19 cellular contexts compared by ENCODE assay signal in genomic region chr2:10171006-10171800, GRCh38. TPM values are rescaled to one million over a fixed set of nuclear protein-coding genes. Genes with fewer than 3 reads are reported as not detected.
DNase-seq lines count a peak whose midpoint lies in the region; ATAC-seq and TF ChIP-seq lines count a peak whose summit lies in the region.
"Had no signal": no experiment of that assay in that cellular context is flagged by ENCODE, and none has a peak within 500 bp of the region (broad histone marks: within the 10 kb centered on the region; RNA-seq: fewer than 3 reads in every experiment).

No MANE protein-coding gene starts in this region.

- TF ChIP-seq EP300 in neural cell (conservative IDR thresholded peaks at IDR 0.05; ENCODE audit: poor library complexity, severe bottlenecking): no peak

- H4K20me1 ChIP-seq in neural cell (ENCODE audit: insufficient read depth): no peaks in the 10 kb centered on the region

- peaks cover 35% of the 10 kb centered on the region for H3K4me1 Mint-ChIP-seq in type B pancreatic cell (ENCODE audit: unreplicated experiment)
- H3K4me1 Mint-ChIP-seq: B cell; CD4-positive, alpha-beta memory T cell had no signal

- TF ChIP-seq RAD21 in neural cell (conservative IDR thresholded peaks at IDR 0.05): no peak

- H2AFZ ChIP-seq in neural cell (ENCODE audit: low read depth, low read length): no peak overlapping the region

- H3K4me1 ChIP-seq in spleen (no peaks in the 10 kb centered on the region), body of pancreas (peaks cover 4% of the 10 kb centered on the region)

- H3K36me3 ChIP-seq in neural cell (ENCODE audit: insufficient read depth, low read length) (no peaks in the 10 kb centered on the region), spleen (peaks cover 0 to 46% (median 0%) of the 10 kb centered on the region in 6 donors), body of pancreas (replicated peaks in 1 of 2; ENCODE audit: insufficient read depth in 1 of 2, low read depth in 2 of 2) (no peaks in the 10 kb centered on the region)

- no peaks in the 10 kb centered on the region for H3K79me2 ChIP-seq in neural cell (replicated peaks; ENCODE audit: insufficient read depth, low read length)

- H3K4me3 Mint-ChIP-seq in type B pancreatic cell: no peak overlapping the region
- H3K4me3 Mint-ChIP-seq: B cell; CD4-positive, alpha-beta memory T cell had no signal

- H3K9me3 ChIP-seq in neural cell (ENCODE audit: low read length): no peaks in the 10 kb centered on the region
- no peaks in the 10 kb centered on the region for H3K9me3 ChIP-seq in spleen
- H3K9me3 ChIP-seq in body of pancreas: no peaks in the 10 kb centered on the region

- H3K9me2 ChIP-seq in neural cell (ENCODE audit: insufficient read depth, low read length): no peaks in the 10 kb centered on the region

- no peak overlapping the region for H3K4me3 ChIP-seq in neural cell (ENCODE audit: low read length)
- H3K4me3 ChIP-seq in spleen: no peak overlapping the region
- H3K4me3 ChIP-seq in body of pancreas: no peak overlapping the region

- H3K27me3 ChIP-seq in neural cell (ENCODE audit: insufficient read depth, low read depth, low read length) (no peaks in the 10 kb centered on the region), spleen (replicated peaks in 1 of 7) (no peaks in the 10 kb centered on the region), body of pancreas (no peaks in the 10 kb centered on the region)

- H3K9ac ChIP-seq in neural cell (ENCODE audit: low read length): peak overlapping the region; percentile 5
- H3K9ac ChIP-seq: KMS-11 had no signal

- DNase-seq in NCI-H2227 (lab: John Stamatoyannopoulos, UW; ENCODE audit: unreplicated experiment) (peak; percentile 25), NCI-H2227 treated with DMSO at 0.1 percent for 48 hours (lab: John Stamatoyannopoulos, UW) (no peak), amniotic epithelial cell (ENCODE audit: low read depth) (peak; percentile 31), spleen (peak; percentile 47), type B pancreatic cell (ENCODE audit: extremely low spot score, unreplicated experiment) (no peak), occipital lobe (lab: John Stamatoyannopoulos, UW) (no peak), body of pancreas (no peak)
- DNase-seq: CD4-positive, alpha-beta memory T cell; DMS79 treated with DMSO at 0.1 percent for 48 hours; NCI-H1048; NCI-H146; NCI-H2081; NCI-H524; SHP77 had no signal

- H3K36me3 Mint-ChIP-seq in type B pancreatic cell: no peaks in the 10 kb centered on the region
- H3K36me3 Mint-ChIP-seq: CD4-positive, alpha-beta memory T cell had no signal

- H3K9me3 Mint-ChIP-seq in type B pancreatic cell: no peaks in the 10 kb centered on the region

- H3K27ac Mint-ChIP-seq in type B pancreatic cell: no peak overlapping the region
- H3K27ac Mint-ChIP-seq: B cell; CD4-positive, alpha-beta memory T cell had no signal

- no peak overlapping the region for H3K4me2 ChIP-seq in neural cell (ENCODE audit: low read length)
- H3K4me2 ChIP-seq: KMS-11 had no signal

- no peak overlapping the region for H3K27ac ChIP-seq in neural cell (ENCODE audit: low read length)
- H3K27ac ChIP-seq in spleen: no peak overlapping the region
- no peak overlapping the region for H3K27ac ChIP-seq in body of pancreas
- H3K27ac ChIP-seq: 22Rv1, KMS-11 had no signal

- no peak for TF ChIP-seq POLR2A in spleen (IDR thresholded peaks at IDR 0.05)
- no peak for TF ChIP-seq POLR2A in body of pancreas (IDR thresholded peaks at IDR 0.05)

- H3K27me3 Mint-ChIP-seq in type B pancreatic cell: no peaks in the 10 kb centered on the region
- H3K27me3 Mint-ChIP-seq: B cell; CD4-positive, alpha-beta memory T cell had no signal

- no peaks in the 10 kb centered on the region for H3F3A ChIP-seq in neural cell (ENCODE audit: insufficient read depth, low read length, poor library complexity, severe bottlenecking)

- no peak for ATAC-seq in body of pancreas
- ATAC-seq: HepG2 had no signal

- TF ChIP-seq CTCF in neural cell (IDR thresholded peaks at IDR 0.05; ENCODE audit: poor library complexity, severe bottlenecking) (no peak), spleen (IDR thresholded peaks at IDR 0.05 in 8 of 11, conservative IDR thresholded peaks at IDR 0.05 in 3 of 11) (no peak), type B pancreatic cell (conservative IDR thresholded peaks at IDR 0.05) (no peak), body of pancreas (IDR thresholded peaks at IDR 0.05) (no peak)

- intact Hi-C loops in spleen (cut with DNase I; ENCODE audit: low total_unique reads): no loop called here
- intact Hi-C loops in body of pancreas (cut with DNase I): no loop called here

- WGBS in spleen, 5 donors: 90 to 95% (median 94%) methylated on average over 14 to 19 of the region's 19 CpGs
- WGBS in body of pancreas, 2 donors: 82 to 92% methylated on average over 7 to 19 of the region's 19 CpGs

TF ChIP-seq in neural cell, 6 proteins besides CTCF, POLR2A, EP300 and RAD21:
- no peak for TF ChIP-seq REST (IDR thresholded peaks at IDR 0.05; ENCODE audit: borderline replicate concordance)
- no peak for TF ChIP-seq EZH2 (IDR thresholded peaks at IDR 0.05; ENCODE audit: borderline replicate concordance, insufficient read depth, low read length, poor library complexity, severe bottlenecking)
- TF ChIP-seq POLR2AphosphoS5 (IDR thresholded peaks at IDR 0.05): no peak
- no peak for TF ChIP-seq TAF1 (IDR thresholded peaks at IDR 0.05; ENCODE audit: low read depth)
- TF ChIP-seq SMC3 (conservative IDR thresholded peaks at IDR 0.05; ENCODE audit: poor library complexity): no peak
- TF ChIP-seq MXI1 (conservative IDR thresholded peaks at IDR 0.05; ENCODE audit: poor library complexity, severe bottlenecking): no peak

RNA-seq across cellular contexts. Expression of gene RRM2, which starts 48.7 kb away (rescaled TPM):
- 0.57 and 4.2 TPM in 2 replicates for polyA plus RNA-seq in neural cell
- 1.2 and 3.5 TPM in 2 replicates for polyA minus RNA-seq in neural cell
- 10 to 100 TPM in 5 of 7 donors, 1 to 10 TPM in 2; 6.3 to 39.2 (median 14.3) TPM for total RNA-seq in spleen
- polyA plus RNA-seq in spleen: 10 to 100 TPM in 2 of 3 donors, 1 to 10 TPM in 1; 2.3 to 15.6 (median 12.4) TPM
- total RNA-seq in type B pancreatic cell (ENCODE audit: low replicate concordance): 50.7 and 109 TPM in 2 replicates
- 4.8 TPM for total RNA-seq in occipital lobe
- total RNA-seq in body of pancreas: not detected

Comparison
In these comparisons a context has a peak if more than half of its experiments do, and no peak if none do; other contexts are left out.
1. DNase-seq: peak in NCI-H2227 (single experiment), amniotic epithelial cell (single experiment) and spleen (single experiment); none in NCI-H2227 treated with DMSO at 0.1 percent for 48 hours (single experiment), type B pancreatic cell (single experiment), occipital lobe (single experiment) and body of pancreas (0 of 4).